In genomic region chr5:141617682-141618029, GRCh38 we compare ENCODE assay signal across 8 cellular contexts. TPM values are rescaled to one million over a fixed set of nuclear protein-coding genes. Genes with fewer than 3 reads are reported as not detected.
DNase-seq lines count a peak whose midpoint lies in the region; ATAC-seq and TF ChIP-seq lines count a peak whose summit lies in the region.

No MANE protein-coding gene starts in this region.

- peaks cover 65% of the 10 kb centered on the region for H3K4me1 Mint-ChIP-seq in stimulated activated memory B cell treated with anti-CD40 and anti-IgM and Interleukin-4, amounts not matched to agents 10 μg/mL and 1 μg/mL and 100 μg/mL, for 72 hours

- TF ChIP-seq CTCF in WERI-Rb-1 (IDR thresholded peaks at IDR 0.05; ENCODE audit: low read depth, low read length), result no peak

- peaks cover 33% of the 10 kb centered on the region for H3K36me3 Mint-ChIP-seq in stimulated activated memory B cell treated with anti-CD40 and anti-IgM and Interleukin-4, amounts not matched to agents 10 μg/mL and 1 μg/mL and 100 μg/mL, for 72 hours

- H3K27me3 ChIP-seq in WERI-Rb-1 (ENCODE audit: insufficient read depth, low read depth, severe bottlenecking) (no peaks in the 10 kb centered on the region), right cardiac atrium (ENCODE audit: control insufficient read depth, insufficient read depth) (no peaks in the 10 kb centered on the region)

- H3K27ac Mint-ChIP-seq in stimulated activated memory B cell treated with anti-CD40 and anti-IgM and Interleukin-4, amounts not matched to agents 10 μg/mL and 1 μg/mL and 100 μg/mL, for 72 hours, result peak overlapping the region; percentile 86

- H3K27ac ChIP-seq in WERI-Rb-1, result no peak overlapping the region; the same call in 1 of the 2 replicates
- peak overlapping the region; percentile 36 for H3K27ac ChIP-seq in right cardiac atrium (ENCODE audit: low read length)

- ATAC-seq in right cardiac atrium, result no peak
- no peak for ATAC-seq in stimulated activated memory B cell treated with anti-CD40 and anti-IgM and Interleukin-4, amounts not matched to agents 10 μg/mL and 1 μg/mL and 100 μg/mL, for 72 hours
- no peak for ATAC-seq in GM18907 (IDR thresholded peaks at IDR 0.05; ENCODE audit: unreplicated experiment)

- H3K9me3 ChIP-seq in WERI-Rb-1 (ENCODE audit: severe bottlenecking) (no peaks in the 10 kb centered on the region), right cardiac atrium (ENCODE audit: control insufficient read depth, low read length) (no peaks in the 10 kb centered on the region)

- peaks cover 2% of the 10 kb centered on the region for H3K4me1 ChIP-seq in right cardiac atrium (ENCODE audit: control insufficient read depth, insufficient read depth, low read length)

- intact Hi-C loops in right cardiac atrium (cut with DNase I), result no loop called here

- H3K27me3 Mint-ChIP-seq in stimulated activated memory B cell treated with anti-CD40 and anti-IgM and Interleukin-4, amounts not matched to agents 10 μg/mL and 1 μg/mL and 100 μg/mL, for 72 hours, result no peaks in the 10 kb centered on the region

- H3K9me3 Mint-ChIP-seq in stimulated activated memory B cell treated with anti-CD40 and anti-IgM and Interleukin-4, amounts not matched to agents 10 μg/mL and 1 μg/mL and 100 μg/mL, for 72 hours, result no peaks in the 10 kb centered on the region

- H3K4me3 ChIP-seq in WERI-Rb-1 (ENCODE audit: low read depth, low read length), result peak overlapping the region; percentile 75
- H3K4me3 ChIP-seq in right cardiac atrium (ENCODE audit: low read length), result peak overlapping the region; percentile 75

- peaks cover 33% of the 10 kb centered on the region for H3K36me3 ChIP-seq in WERI-Rb-1

- DNase-seq in DMS 273 (lab: John Stamatoyannopoulos, UW; ENCODE audit: unreplicated experiment) (peak; percentile 38), DMS 273 treated with DMSO at 0.1 percent for 48 hours (lab: John Stamatoyannopoulos, UW) (no peak), WERI-Rb-1 (no peak), right cardiac atrium (no peak), EL (no peak), SHP77 treated with DMSO at 0.1 percent for 48 hours (lab: John Stamatoyannopoulos, UW) (no peak)

- H3K4me3 Mint-ChIP-seq in stimulated activated memory B cell treated with anti-CD40 and anti-IgM and Interleukin-4, amounts not matched to agents 10 μg/mL and 1 μg/mL and 100 μg/mL, for 72 hours, result peak overlapping the region; percentile 89

- WGBS in right cardiac atrium, result 16% methylated on average over 9 of the region's 9 CpGs

RNA-seq across cellular contexts. Expression of gene DIAPH1, which starts 1.1 kb away (rescaled TPM):
- total RNA-seq in right cardiac atrium, result 10 to 100 TPM; 15.8 to 53.0 (median 19.2) TPM
- 11.8 TPM for polyA plus RNA-seq in right cardiac atrium

RNA-seq across cellular contexts. Expression of gene HDAC3, which starts 19.0 kb away (rescaled TPM):
- 10 to 100 TPM; 25.4 to 35.0 (median 28.0) TPM for total RNA-seq in right cardiac atrium
- polyA plus RNA-seq in right cardiac atrium, result 28.8 TPM

RNA-seq across cellular contexts. Expression of gene RELL2, which starts 19.1 kb away (rescaled TPM):
- 1 to 10 TPM; 1.2 to 2.0 (median 1.3) TPM for total RNA-seq in right cardiac atrium
- 1.5 TPM for polyA plus RNA-seq in right cardiac atrium

RNA-seq across cellular contexts. Expression of gene FCHSD1, which starts 33.6 kb away (rescaled TPM):
- total RNA-seq in right cardiac atrium, result 1 to 10 TPM; 3.8 to 6.7 (median 5.1) TPM
- 4.3 TPM for polyA plus RNA-seq in right cardiac atrium
